In the genomic region with DNA sequence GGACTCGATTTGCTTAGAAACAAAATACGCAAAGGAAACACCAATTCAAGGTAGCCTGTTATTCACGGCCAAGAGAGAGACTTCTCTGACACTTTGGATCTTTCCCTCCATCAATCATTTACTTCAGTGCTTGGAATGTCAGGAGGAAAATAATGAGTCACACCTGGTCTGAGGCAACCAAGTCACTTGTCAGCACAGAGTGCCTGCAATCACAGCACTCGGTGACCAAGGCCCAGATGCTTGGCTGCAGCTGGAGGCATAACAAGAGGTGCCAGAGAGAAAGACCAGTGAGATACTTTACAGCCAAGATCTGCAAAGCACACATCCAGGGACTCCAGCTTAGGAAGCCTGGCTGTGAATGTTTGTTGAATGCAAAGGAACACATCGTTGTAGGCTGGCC, we compare ENCODE assay signal across 11 cellular contexts. TPM values are rescaled to one million over a fixed set of nuclear protein-coding genes. Genes with fewer than 3 reads are reported as not detected.
DNase-seq lines count a peak whose midpoint lies in the region; ATAC-seq, FAIRE-seq and TF ChIP-seq lines count a peak whose summit lies in the region.
"Had no signal": no experiment of that assay in that cellular context is flagged by ENCODE, and none has a peak within 500 bp of the region (broad histone marks: within the 10 kb centered on the region; RNA-seq: fewer than 3 reads in every experiment).

No MANE protein-coding gene starts in this region.

- H3K4me3 Mint-ChIP-seq in activated naive CD4-positive, alpha-beta T cell treated with anti-CD3 and anti-CD28 coated beads for 36 hours = no peak overlapping the region
- H3K4me3 Mint-ChIP-seq: naive B cell had no signal

- H3K9me3 ChIP-seq in tibial artery = no peaks in the 10 kb centered on the region

- H3K36me3 ChIP-seq in bronchial epithelial cell (ENCODE audit: control insufficient read depth, insufficient read depth, low read length) (no peaks in the 10 kb centered on the region), tibial artery (no peaks in the 10 kb centered on the region)

- peak overlapping the region; percentile 88 for H3K27ac ChIP-seq in tibial artery

- CTCF ChIA-PET in activated naive CD4-positive, alpha-beta T cell treated with anti-CD3 and anti-CD28 coated beads for 36 hours (lab: Charles Lee) = interaction anchor here (0.6 to 3.3 kb wide), 2 partner anchors 9 to 445 kb away, joined by 3 to 18 read pairs; no protein-coding TSS in a partner anchor

- H3K4me1 Mint-ChIP-seq in activated naive CD4-positive, alpha-beta T cell treated with anti-CD3 and anti-CD28 coated beads for 36 hours (ENCODE audit: low read depth) = peaks cover 23% of the 10 kb centered on the region

- H3K27ac Mint-ChIP-seq in activated naive CD4-positive, alpha-beta T cell treated with anti-CD3 and anti-CD28 coated beads for 36 hours = no peak overlapping the region
- H3K27ac Mint-ChIP-seq: naive B cell had no signal

- no peaks in the 10 kb centered on the region for H3K9me3 Mint-ChIP-seq in activated naive CD4-positive, alpha-beta T cell treated with anti-CD3 and anti-CD28 coated beads for 36 hours
- H3K9me3 Mint-ChIP-seq: naive B cell had no signal

- H3K27me3 ChIP-seq in bronchial epithelial cell (ENCODE audit: control insufficient read depth, insufficient read depth, low read length) (no peaks in the 10 kb centered on the region), tibial artery (no peaks in the 10 kb centered on the region)

- H3K4me1 ChIP-seq in tibial artery = peaks cover 0 to 67% (median 51%) of the 10 kb centered on the region in 4 donors

- no peaks in the 10 kb centered on the region for H3K36me3 Mint-ChIP-seq in activated naive CD4-positive, alpha-beta T cell treated with anti-CD3 and anti-CD28 coated beads for 36 hours (ENCODE audit: low read depth)
- H3K36me3 Mint-ChIP-seq: naive B cell had no signal

- TF ChIP-seq CTCF in bronchial epithelial cell (IDR thresholded peaks at IDR 0.05; ENCODE audit: insufficient read depth, low read length, severe bottlenecking) (no peak), tibial artery (IDR thresholded peaks at IDR 0.05) (no peak)

- intact Hi-C loops in tibial artery (cut with DNase I; ENCODE audit: low total_unique reads) = loop anchor here (5.0 to 10.0 kb wide), 2 partner anchors 182 to 560 kb away; partner anchors contain the start of gene GDI2
- intact Hi-C loops in activated naive CD4-positive, alpha-beta T cell treated with anti-CD3 and anti-CD28 coated beads for 36 hours (cut with micrococcal nuclease) = no loop called here

- H3K4me3 ChIP-seq in bronchial epithelial cell (ENCODE audit: low read depth, low read length) = no peak overlapping the region
- no peak overlapping the region for H3K4me3 ChIP-seq in tibial artery

- no peaks in the 10 kb centered on the region for H3K27me3 Mint-ChIP-seq in activated naive CD4-positive, alpha-beta T cell treated with anti-CD3 and anti-CD28 coated beads for 36 hours (ENCODE audit: low read depth)

- no peak for FAIRE-seq in bronchial epithelial cell (lab: Jason Lieb, UNC)
- FAIRE-seq: H1 had no signal

- DNase-seq in HuH-7.5 (ENCODE audit: low spot score) = peak; percentile 44
- DNase-seq in bronchial epithelial cell (ENCODE audit: low read depth) = peak; percentile 74
- DNase-seq in left lobe of liver (ENCODE audit: low spot score) = peak; percentile 81
- DNase-seq in tibial artery = peak; percentile 69 to 85
- no peak for DNase-seq in pons (ENCODE audit: low spot score)
- DNase-seq in activated naive CD4-positive, alpha-beta T cell treated with anti-CD3 and anti-CD28 coated beads for 36 hours = no peak
- DNase-seq: effector memory CD4-positive, alpha-beta T cell; naive B cell; NCI-H2107 had no signal

- peak; percentile 57 for ATAC-seq in left lobe of liver
- ATAC-seq in HG02623 (IDR thresholded peaks at IDR 0.05; ENCODE audit: unreplicated experiment) = no peak

RNA-seq across cellular contexts. Expression of gene ASB13, which starts 34.0 kb away (rescaled TPM):
- total RNA-seq in bronchial epithelial cell (14.5 TPM in 2 replicates), left lobe of liver (128 TPM)
- total RNA-seq in activated naive CD4-positive, alpha-beta T cell treated with anti-CD3 and anti-CD28 coated beads for 36 hours = 1 to 10 TPM; 7.0 to 7.2 TPM

RNA-seq across cellular contexts. Expression of gene TASOR2, which starts 52.2 kb away (rescaled TPM):
- total RNA-seq in bronchial epithelial cell = 52.1 and 54.8 TPM in 2 replicates
- 20.2 TPM for total RNA-seq in left lobe of liver
- 10 to 100 TPM; 36.4 to 37.7 TPM for total RNA-seq in activated naive CD4-positive, alpha-beta T cell treated with anti-CD3 and anti-CD28 coated beads for 36 hours

Comparison
In these comparisons a context has a peak if more than half of its experiments do, and no peak if none do; other contexts are left out.
1. DNase-seq: peak in HuH-7.5 (single experiment), bronchial epithelial cell (single experiment), left lobe of liver (single experiment) and tibial artery (2 of 2); none in pons (single experiment) and activated naive CD4-positive, alpha-beta T cell treated with anti-CD3 and anti-CD28 coated beads for 36 hours (single experiment).